1 cellular context compared by ENCODE assay signal in the genomic region with DNA sequence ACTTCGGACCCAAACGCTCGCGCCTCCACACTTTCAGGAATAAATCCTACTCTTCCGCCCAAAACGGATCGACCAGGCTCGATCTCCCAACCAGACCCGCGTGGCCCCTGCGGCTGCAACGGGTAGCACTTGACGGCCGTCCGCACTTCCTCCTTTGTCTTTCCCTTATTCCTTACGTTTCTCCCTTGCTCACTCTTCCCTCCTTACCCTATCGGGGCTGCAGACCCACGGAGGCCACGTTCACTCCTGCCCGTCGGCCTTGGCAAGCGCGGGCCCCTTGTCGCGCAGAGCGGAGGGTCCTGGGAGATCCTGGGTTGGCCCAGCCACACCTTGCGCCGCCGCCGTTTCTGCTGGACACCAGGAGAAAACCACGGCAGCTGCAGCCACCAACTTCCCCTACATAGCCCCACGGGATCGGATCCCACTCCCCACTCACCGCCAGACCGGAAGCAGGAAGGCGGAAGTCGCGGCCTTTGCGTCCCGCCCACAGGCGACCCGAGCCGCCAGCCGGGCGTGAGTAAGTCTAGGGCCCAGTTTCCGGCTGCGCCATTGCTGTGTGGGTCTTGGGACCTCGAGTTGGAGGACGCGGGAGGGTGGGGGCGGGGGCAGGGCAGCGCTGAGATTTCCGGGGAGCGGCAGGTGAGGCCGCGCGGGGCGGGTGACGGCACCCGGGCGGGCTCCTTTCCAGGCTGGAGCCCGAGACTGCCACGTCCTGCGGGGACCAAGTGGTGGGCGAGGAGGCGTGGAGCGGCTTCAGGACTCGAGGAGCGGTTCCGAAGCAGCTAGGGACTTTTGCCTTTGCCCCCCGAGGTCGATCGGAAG.
TF ChIP-seq lines count a peak whose summit lies in the region.

SMIM15 (minus strand) TSS at position 459 of the 822 bp plus-strand sequence. CDS start 2,297 bp downstream, outside the sequence.

TF ChIP-seq in HEK293, 187 proteins besides CTCF, POLR2A, EP300 and RAD21 (continued from another document and continues in another):
- TF ChIP-seq ZBTB49 (tag by site-specific recombination; IDR thresholded peaks at IDR 0.05; ENCODE audit: low read depth) = no peak
- TF ChIP-seq KLF1 (tag by site-specific recombination; IDR thresholded peaks at IDR 0.05) = peak; percentile 33
- 0 out of 2 replicates have a peak, but pooled peaks have one; percentile 31 for TF ChIP-seq ZNF449 (tag by site-specific recombination; IDR thresholded peaks at IDR 0.05)
- no peak for TF ChIP-seq ZBTB1 (tag by site-specific recombination; IDR thresholded peaks at IDR 0.05)
- TF ChIP-seq REPIN1 (tag by site-specific recombination; IDR thresholded peaks at IDR 0.05; ENCODE audit: low read depth) = no peak
- no peak for TF ChIP-seq ZNF48 (tag by site-specific recombination; IDR thresholded peaks at IDR 0.05)
- peak; percentile 75; the same call in 1 of the 2 replicates for TF ChIP-seq KLF8 (tag by site-specific recombination; IDR thresholded peaks at IDR 0.05)
- peak; percentile 58 for TF ChIP-seq ZBTB8A (tag by site-specific recombination; IDR thresholded peaks at IDR 0.05)
- TF ChIP-seq GLIS1 (tag by site-specific recombination; IDR thresholded peaks at IDR 0.05) = no peak
- TF ChIP-seq, protein P1, sequence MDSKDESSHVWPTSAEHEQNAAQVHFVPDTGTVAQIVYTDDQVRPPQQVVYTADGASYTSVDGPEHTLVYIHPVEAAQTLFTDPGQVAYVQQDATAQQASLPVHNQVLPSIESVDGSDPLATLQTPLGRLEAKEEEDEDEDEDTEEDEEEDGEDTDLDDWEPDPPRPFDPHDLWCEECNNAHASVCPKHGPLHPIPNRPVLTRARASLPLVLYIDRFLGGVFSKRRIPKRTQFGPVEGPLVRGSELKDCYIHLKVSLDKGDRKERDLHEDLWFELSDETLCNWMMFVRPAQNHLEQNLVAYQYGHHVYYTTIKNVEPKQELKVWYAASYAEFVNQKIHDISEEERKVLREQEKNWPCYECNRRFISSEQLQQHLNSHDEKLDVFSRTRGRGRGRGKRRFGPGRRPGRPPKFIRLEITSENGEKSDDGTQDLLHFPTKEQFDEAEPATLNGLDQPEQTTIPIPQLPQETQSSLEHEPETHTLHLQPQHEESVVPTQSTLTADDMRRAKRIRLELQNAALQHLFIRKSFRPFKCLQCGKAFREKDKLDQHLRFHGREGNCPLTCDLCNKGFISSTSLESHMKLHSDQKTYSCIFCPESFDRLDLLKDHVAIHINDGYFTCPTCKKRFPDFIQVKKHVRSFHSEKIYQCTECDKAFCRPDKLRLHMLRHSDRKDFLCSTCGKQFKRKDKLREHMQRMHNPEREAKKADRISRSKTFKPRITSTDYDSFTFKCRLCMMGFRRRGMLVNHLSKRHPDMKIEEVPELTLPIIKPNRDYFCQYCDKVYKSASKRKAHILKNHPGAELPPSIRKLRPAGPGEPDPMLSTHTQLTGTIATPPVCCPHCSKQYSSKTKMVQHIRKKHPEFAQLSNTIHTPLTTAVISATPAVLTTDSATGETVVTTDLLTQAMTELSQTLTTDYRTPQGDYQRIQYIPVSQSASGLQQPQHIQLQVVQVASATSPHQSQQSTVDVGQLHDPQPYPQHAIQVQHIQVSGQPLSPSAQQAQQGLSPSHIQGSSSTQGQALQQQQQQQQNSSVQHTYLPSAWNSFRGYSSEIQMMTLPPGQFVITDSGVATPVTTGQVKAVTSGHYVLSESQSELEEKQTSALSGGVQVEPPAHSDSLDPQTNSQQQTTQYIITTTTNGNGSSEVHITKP (tag by site-specific recombination; IDR thresholded peaks at IDR 0.05) = peak; percentile 60
- TF ChIP-seq, protein P2, sequence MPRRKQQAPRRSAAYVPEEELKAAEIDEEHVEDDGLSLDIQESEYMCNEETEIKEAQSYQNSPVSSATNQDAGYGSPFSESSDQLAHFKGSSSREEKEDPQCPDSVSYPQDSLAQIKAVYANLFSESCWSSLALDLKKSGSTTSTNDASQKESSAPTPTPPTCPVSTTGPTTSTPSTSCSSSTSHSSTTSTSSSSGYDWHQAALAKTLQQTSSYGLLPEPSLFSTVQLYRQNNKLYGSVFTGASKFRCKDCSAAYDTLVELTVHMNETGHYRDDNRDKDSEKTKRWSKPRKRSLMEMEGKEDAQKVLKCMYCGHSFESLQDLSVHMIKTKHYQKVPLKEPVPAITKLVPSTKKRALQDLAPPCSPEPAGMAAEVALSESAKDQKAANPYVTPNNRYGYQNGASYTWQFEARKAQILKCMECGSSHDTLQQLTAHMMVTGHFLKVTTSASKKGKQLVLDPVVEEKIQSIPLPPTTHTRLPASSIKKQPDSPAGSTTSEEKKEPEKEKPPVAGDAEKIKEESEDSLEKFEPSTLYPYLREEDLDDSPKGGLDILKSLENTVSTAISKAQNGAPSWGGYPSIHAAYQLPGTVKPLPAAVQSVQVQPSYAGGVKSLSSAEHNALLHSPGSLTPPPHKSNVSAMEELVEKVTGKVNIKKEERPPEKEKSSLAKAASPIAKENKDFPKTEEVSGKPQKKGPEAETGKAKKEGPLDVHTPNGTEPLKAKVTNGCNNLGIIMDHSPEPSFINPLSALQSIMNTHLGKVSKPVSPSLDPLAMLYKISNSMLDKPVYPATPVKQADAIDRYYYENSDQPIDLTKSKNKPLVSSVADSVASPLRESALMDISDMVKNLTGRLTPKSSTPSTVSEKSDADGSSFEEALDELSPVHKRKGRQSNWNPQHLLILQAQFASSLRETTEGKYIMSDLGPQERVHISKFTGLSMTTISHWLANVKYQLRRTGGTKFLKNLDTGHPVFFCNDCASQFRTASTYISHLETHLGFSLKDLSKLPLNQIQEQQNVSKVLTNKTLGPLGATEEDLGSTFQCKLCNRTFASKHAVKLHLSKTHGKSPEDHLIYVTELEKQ (tag by site-specific recombination; IDR thresholded peaks at IDR 0.05; ENCODE audit: borderline replicate concordance) = no peak
- TF ChIP-seq ZNF174 (tag by site-specific recombination; IDR thresholded peaks at IDR 0.05) = no peak
- no peak for TF ChIP-seq PRDM6 (tag by site-specific recombination; IDR thresholded peaks at IDR 0.05)
- TF ChIP-seq ZBTB21 (tag by site-specific recombination; IDR thresholded peaks at IDR 0.05) = no peak
- no peak for TF ChIP-seq ZNF558 (tag by site-specific recombination; IDR thresholded peaks at IDR 0.05)
- TF ChIP-seq ZBTB17 (tag by site-specific recombination; IDR thresholded peaks at IDR 0.05) = peak; percentile 93
- peak; percentile 76; the same call in 1 of the 2 replicates for TF ChIP-seq MZF1 (tag by site-specific recombination; IDR thresholded peaks at IDR 0.05; ENCODE audit: borderline replicate concordance)
- no peak for TF ChIP-seq ZNF148 (tag by site-specific recombination; IDR thresholded peaks at IDR 0.05; ENCODE audit: borderline replicate concordance)
- no peak for TF ChIP-seq TRIM28 (IDR thresholded peaks at IDR 0.05; ENCODE audit: borderline replicate concordance, low read length)
- TF ChIP-seq, protein P3, sequence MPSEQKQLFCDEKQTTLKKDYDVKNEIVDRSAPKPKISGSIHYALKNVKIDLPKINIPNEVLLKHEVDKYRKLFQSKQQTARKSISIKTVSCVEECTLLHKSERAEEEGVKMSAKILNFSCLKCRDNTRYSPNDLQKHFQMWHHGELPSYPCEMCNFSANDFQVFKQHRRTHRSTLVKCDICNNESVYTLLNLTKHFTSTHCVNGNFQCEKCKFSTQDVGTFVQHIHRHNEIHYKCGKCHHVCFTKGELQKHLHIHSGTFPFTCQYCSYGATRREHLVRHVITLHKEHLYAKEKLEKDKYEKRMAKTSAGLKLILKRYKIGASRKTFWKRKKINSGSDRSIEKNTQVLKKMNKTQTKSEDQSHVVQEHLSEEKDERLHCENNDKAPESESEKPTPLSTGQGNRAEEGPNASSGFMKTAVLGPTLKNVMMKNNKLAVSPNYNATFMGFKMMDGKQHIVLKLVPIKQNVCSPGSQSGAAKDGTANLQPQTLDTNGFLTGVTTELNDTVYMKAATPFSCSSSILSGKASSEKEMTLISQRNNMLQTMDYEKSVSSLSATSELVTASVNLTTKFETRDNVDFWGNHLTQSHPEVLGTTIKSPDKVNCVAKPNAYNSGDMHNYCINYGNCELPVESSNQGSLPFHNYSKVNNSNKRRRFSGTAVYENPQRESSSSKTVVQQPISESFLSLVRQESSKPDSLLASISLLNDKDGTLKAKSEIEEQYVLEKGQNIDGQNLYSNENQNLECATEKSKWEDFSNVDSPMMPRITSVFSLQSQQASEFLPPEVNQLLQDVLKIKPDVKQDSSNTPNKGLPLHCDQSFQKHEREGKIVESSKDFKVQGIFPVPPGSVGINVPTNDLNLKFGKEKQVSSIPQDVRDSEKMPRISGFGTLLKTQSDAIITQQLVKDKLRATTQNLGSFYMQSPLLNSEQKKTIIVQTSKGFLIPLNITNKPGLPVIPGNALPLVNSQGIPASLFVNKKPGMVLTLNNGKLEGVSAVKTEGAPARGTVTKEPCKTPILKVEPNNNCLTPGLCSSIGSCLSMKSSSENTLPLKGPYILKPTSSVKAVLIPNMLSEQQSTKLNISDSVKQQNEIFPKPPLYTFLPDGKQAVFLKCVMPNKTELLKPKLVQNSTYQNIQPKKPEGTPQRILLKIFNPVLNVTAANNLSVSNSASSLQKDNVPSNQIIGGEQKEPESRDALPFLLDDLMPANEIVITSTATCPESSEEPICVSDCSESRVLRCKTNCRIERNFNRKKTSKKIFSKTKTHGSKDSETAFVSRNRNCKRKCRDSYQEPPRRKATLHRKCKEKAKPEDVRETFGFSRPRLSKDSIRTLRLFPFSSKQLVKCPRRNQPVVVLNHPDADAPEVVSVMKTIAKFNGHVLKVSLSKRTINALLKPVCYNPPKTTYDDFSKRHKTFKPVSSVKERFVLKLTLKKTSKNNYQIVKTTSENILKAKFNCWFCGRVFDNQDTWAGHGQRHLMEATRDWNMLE (tag by site-specific recombination; conservative IDR thresholded peaks at IDR 0.05; ENCODE audit: low read depth) = peak; percentile 85
- no peak for TF ChIP-seq KLF10 (tag by site-specific recombination; IDR thresholded peaks at IDR 0.05)
- no peak for TF ChIP-seq ZNF157 (tag by site-specific recombination; IDR thresholded peaks at IDR 0.05)
- no peak for TF ChIP-seq ZNF521 (tag by site-specific recombination; IDR thresholded peaks at IDR 0.05)
- TF ChIP-seq ZNF140 (tag by site-specific recombination; IDR thresholded peaks at IDR 0.05) = no peak
- TF ChIP-seq ZNF416 (tag by site-specific recombination; IDR thresholded peaks at IDR 0.05) = no peak
- TF ChIP-seq ZNF660 (tag by site-specific recombination; IDR thresholded peaks at IDR 0.05) = 0 out of 2 replicates have a peak, but pooled peaks have one; percentile 21
- TF ChIP-seq ZNF514 (tag by site-specific recombination; IDR thresholded peaks at IDR 0.05) = no peak
- no peak for TF ChIP-seq ZNF624 (tag by site-specific recombination; IDR thresholded peaks at IDR 0.05)
- TF ChIP-seq, protein P4, sequence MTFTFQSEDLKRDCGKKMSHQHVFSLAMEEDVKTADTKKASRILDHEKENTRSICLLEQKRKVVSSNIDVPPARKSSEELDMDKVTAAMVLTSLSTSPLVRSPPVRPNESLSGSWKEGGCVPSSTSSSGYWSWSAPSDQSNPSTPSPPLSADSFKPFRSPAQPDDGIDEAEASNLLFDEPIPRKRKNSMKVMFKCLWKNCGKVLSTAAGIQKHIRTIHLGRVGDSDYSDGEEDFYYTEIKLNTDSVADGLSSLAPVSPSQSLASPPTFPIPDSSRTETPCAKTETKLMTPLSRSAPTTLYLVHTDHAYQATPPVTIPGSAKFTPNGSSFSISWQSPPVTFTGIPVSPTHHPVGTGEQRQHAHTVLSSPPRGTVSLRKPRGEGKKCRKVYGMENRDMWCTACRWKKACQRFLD (tag by site-specific recombination; IDR thresholded peaks at IDR 0.05) = no peak
